ENCODE assay signal across 40 cellular contexts in genomic region chr16:21673469-21673868, GRCh38. TPM values are rescaled to one million over a fixed set of nuclear protein-coding genes. Genes with fewer than 3 reads are reported as not detected.
"Had no signal": no experiment of that assay in that cellular context is flagged by ENCODE, and none has a peak within 500 bp of the region (broad histone marks: within the 10 kb centered on the region; RNA-seq: fewer than 3 reads in every experiment).

No MANE protein-coding gene starts in this region.

- H3K4me3 ChIP-seq: adrenal gland, ascending aorta, body of pancreas, breast epithelium, cardiac muscle cell, colonic mucosa had no signal

- H3K9me3 ChIP-seq: adrenal gland, colonic mucosa had no signal

- H3K27ac ChIP-seq: adrenal gland, ascending aorta, body of pancreas, brain microvascular endothelial cell, breast epithelium, cardiac muscle cell, colonic mucosa had no signal

- H3K27me3 ChIP-seq: adrenal gland, ascending aorta, body of pancreas, brain microvascular endothelial cell, breast epithelium, cardiac muscle cell, colonic mucosa had no signal

- H3K4me1 Mint-ChIP-seq: activated naive CD4-positive, alpha-beta T cell treated with anti-CD3 and anti-CD28 coated beads, Interleukin-2, amount 10 ng/mL, durations not matched to agents 7 days and 5 days; activated naive CD4-positive, alpha-beta T cell treated with anti-CD3 and anti-CD28 coated beads, Interleukin-2, amount 50 U/mL, for 24 hours; activated naive CD8-positive, alpha-beta T cell treated with anti-CD3 and anti-CD28 coated beads for 36 hours; activated naive CD8-positive, alpha-beta T cell treated with anti-CD3 and anti-CD28 coated beads, Interleukin-2, amount 10 ng/mL, durations not matched to agents 7 days and 5 days; activated naive CD8-positive, alpha-beta T cell treated with anti-CD3 and anti-CD28 coated beads, Interleukin-2, amount 50 U/mL, for 24 hours; activated T-helper 17 cell treated with anti-CD3 and anti-CD28 coated beads, Interleukin-2, amount 50 U/mL, for 72 hours; brain; central memory CD8-positive, alpha-beta T cell had no signal

- H3K9me3 Mint-ChIP-seq: activated T-helper 1 cell treated with anti-CD3 and anti-CD28 coated beads, Interleukin-12 subunit alpha, Interleukin-12 subunit beta, Interleukin-2, Interleukin-4 antibody, amounts not matched to agents 30 ng/mL and 10 ng/mL and 1 ng/mL, durations not matched to agents 14 hours and 24 hours and 36 hours; activated T-helper 17 cell treated with anti-CD3 and anti-CD28 coated beads, Interleukin-2, amount 50 U/mL, for 72 hours; central memory CD8-positive, alpha-beta T cell had no signal

- FAIRE-seq: astrocyte, bronchial epithelial cell, colon had no signal

- H3K4me1 ChIP-seq: adrenal gland, ascending aorta, body of pancreas, breast epithelium, colonic mucosa had no signal

- H3K36me3 Mint-ChIP-seq: activated naive CD4-positive, alpha-beta T cell treated with anti-CD3 and anti-CD28 coated beads, Interleukin-2, amount 10 ng/mL, durations not matched to agents 7 days and 5 days; activated naive CD4-positive, alpha-beta T cell treated with anti-CD3 and anti-CD28 coated beads, Interleukin-2, amount 50 U/mL, for 72 hours; activated naive CD8-positive, alpha-beta T cell treated with anti-CD3 and anti-CD28 coated beads for 36 hours; activated naive CD8-positive, alpha-beta T cell treated with anti-CD3 and anti-CD28 coated beads, Interleukin-2, amount 10 ng/mL, durations not matched to agents 7 days and 5 days; brain had no signal

- H3K27ac Mint-ChIP-seq: activated naive CD4-positive, alpha-beta T cell treated with anti-CD3 and anti-CD28 coated beads for 36 hours; activated naive CD4-positive, alpha-beta T cell treated with anti-CD3 and anti-CD28 coated beads, Interleukin-2, amount 10 ng/mL, durations not matched to agents 7 days and 5 days; activated naive CD4-positive, alpha-beta T cell treated with anti-CD3 and anti-CD28 coated beads, Interleukin-2, amount 50 U/mL, for 24 hours; activated naive CD4-positive, alpha-beta T cell treated with anti-CD3 and anti-CD28 coated beads, Interleukin-2, amount 50 U/mL, for 72 hours; activated naive CD8-positive, alpha-beta T cell; activated naive CD8-positive, alpha-beta T cell treated with anti-CD3 and anti-CD28 coated beads for 36 hours; activated naive CD8-positive, alpha-beta T cell treated with anti-CD3 and anti-CD28 coated beads, Interleukin-2, amount 10 ng/mL, durations not matched to agents 7 days and 5 days; activated naive CD8-positive, alpha-beta T cell treated with anti-CD3 and anti-CD28 coated beads, Interleukin-2, amount 50 U/mL, for 24 hours; activated T-cell treated with anti-CD3 and anti-CD28 coated beads, Interleukin-2, amount 50 U/mL, for 72 hours; activated T-helper 1 cell treated with anti-CD3 and anti-CD28 coated beads, Interleukin-12 subunit alpha, Interleukin-12 subunit beta, Interleukin-2, Interleukin-4 antibody, amounts not matched to agents 30 ng/mL and 10 ng/mL and 1 ng/mL, durations not matched to agents 14 hours and 24 hours and 36 hours; activated T-helper 17 cell treated with anti-CD3 and anti-CD28 coated beads, Interleukin-2, amount 50 U/mL, for 72 hours; activated T-helper 2 cell treated with anti-CD3 and anti-CD28 coated beads, Interferon-gamma antibody, Interleukin-2, Interleukin-4, amounts not matched to agents 10 μg/mL and 5 μg/mL and 100 μg/mL, durations not matched to agents 14 hours and 24 hours and 36 hours; brain had no signal

- H3K36me3 ChIP-seq: adrenal gland, ascending aorta, brain microvascular endothelial cell, breast epithelium, cardiac muscle cell, colonic mucosa had no signal

- DNase-seq: activated effector memory CD4-positive, alpha-beta T cell treated with anti-CD3 and anti-CD28 coated beads, Interleukin-2, amount 50 U/mL, for 16 hours; activated effector memory CD4-positive, alpha-beta T cell treated with Interleukin-2 at 50 U/mL for 16 hours; activated gamma-delta T cell; activated gamma-delta T cell treated with Interleukin-2 at 50 U/mL for 16 hours; activated naive CD4-positive, alpha-beta T cell; activated naive CD4-positive, alpha-beta T cell treated with anti-CD3 and anti-CD28 coated beads for 36 hours; activated naive CD4-positive, alpha-beta T cell treated with anti-CD3 and anti-CD28 coated beads, Interleukin-2, amount 10 ng/mL, durations not matched to agents 7 days and 5 days; activated naive CD4-positive, alpha-beta T cell treated with anti-CD3 and anti-CD28 coated beads, Interleukin-2, amount 50 U/mL, for 16 hours; activated naive CD4-positive, alpha-beta T cell treated with Interleukin-2 at 50 U/mL for 16 hours; activated naive CD8-positive, alpha-beta T cell treated with anti-CD3 and anti-CD28 coated beads for 36 hours; activated naive CD8-positive, alpha-beta T cell treated with anti-CD3 and anti-CD28 coated beads, Interleukin-2, amount 10 ng/mL, durations not matched to agents 7 days and 5 days; activated naive CD8-positive, alpha-beta T cell treated with anti-CD3 and anti-CD28 coated beads, Interleukin-2, amount 50 U/mL, for 24 hours; activated T-cell treated with anti-CD3 and anti-CD28 coated beads, Interleukin-2, amount 50 U/mL, for 48 hours; activated T-cell treated with anti-CD3 and anti-CD28 coated beads, Interleukin-2, amount 50 U/mL, for 72 hours; adrenal gland; amniotic stem cell; amygdala; anterior cingulate cortex; aorta; body of pancreas; brain microvascular endothelial cell; caudate nucleus; central memory CD4-positive, alpha-beta T cell; cerebellar nuclear complex; colonic mucosa had no signal

- H3K4me3 Mint-ChIP-seq: activated naive CD4-positive, alpha-beta T cell treated with anti-CD3 and anti-CD28 coated beads for 36 hours; activated naive CD4-positive, alpha-beta T cell treated with anti-CD3 and anti-CD28 coated beads, Interleukin-2, amount 10 ng/mL, durations not matched to agents 7 days and 5 days; activated naive CD4-positive, alpha-beta T cell treated with anti-CD3 and anti-CD28 coated beads, Interleukin-2, amount 50 U/mL, for 24 hours; activated naive CD8-positive, alpha-beta T cell; activated naive CD8-positive, alpha-beta T cell treated with anti-CD3 and anti-CD28 coated beads for 36 hours; activated naive CD8-positive, alpha-beta T cell treated with anti-CD3 and anti-CD28 coated beads, Interleukin-2, amount 10 ng/mL, durations not matched to agents 7 days and 5 days; activated naive CD8-positive, alpha-beta T cell treated with anti-CD3 and anti-CD28 coated beads, Interleukin-2, amount 50 U/mL, for 24 hours; activated T-cell treated with anti-CD3 and anti-CD28 coated beads, Interleukin-2, amount 50 U/mL, for 72 hours; activated T-helper 1 cell treated with anti-CD3 and anti-CD28 coated beads, Interleukin-12 subunit alpha, Interleukin-12 subunit beta, Interleukin-2, Interleukin-4 antibody, amounts not matched to agents 30 ng/mL and 10 ng/mL and 1 ng/mL, durations not matched to agents 14 hours and 24 hours and 36 hours; activated T-helper 17 cell treated with anti-CD3 and anti-CD28 coated beads, Interleukin-2, amount 50 U/mL, for 72 hours; brain; central memory CD8-positive, alpha-beta T cell had no signal

- H3K27me3 Mint-ChIP-seq: activated naive CD4-positive, alpha-beta T cell treated with anti-CD3 and anti-CD28 coated beads, Interleukin-2, amount 50 U/mL, for 24 hours; activated naive CD8-positive, alpha-beta T cell; activated naive CD8-positive, alpha-beta T cell treated with anti-CD3 and anti-CD28 coated beads for 36 hours; activated naive CD8-positive, alpha-beta T cell treated with anti-CD3 and anti-CD28 coated beads, Interleukin-2, amount 50 U/mL, for 24 hours; activated T-helper 17 cell treated with anti-CD3 and anti-CD28 coated beads, Interleukin-2, amount 50 U/mL, for 72 hours; central memory CD8-positive, alpha-beta T cell had no signal

- ATAC-seq: activated naive CD4-positive, alpha-beta T cell treated with anti-CD3 and anti-CD28 coated beads, Interleukin-2, amount 50 U/mL, for 72 hours; activated naive CD8-positive, alpha-beta T cell treated with anti-CD3 and anti-CD28 coated beads, Interleukin-2, amount 50 U/mL, for 24 hours; activated T-cell treated with anti-CD3 and anti-CD28 coated beads, Interleukin-2, amount 50 U/mL, for 72 hours; activated T-helper 17 cell treated with anti-CD3 and anti-CD28 coated beads, Interleukin-2, amount 50 U/mL, for 72 hours; body of pancreas had no signal

RNA-seq across cellular contexts. Expression of gene OTOA, which starts 9.7 kb away (rescaled TPM):
- total RNA-seq: activated naive CD4-positive, alpha-beta T cell treated with anti-CD3 and anti-CD28 coated beads for 36 hours; activated T-helper 1 cell treated with anti-CD3 and anti-CD28 coated beads, Interleukin-12 subunit alpha, Interleukin-12 subunit beta, Interleukin-2, Interleukin-4 antibody, amounts not matched to agents 30 ng/mL and 10 ng/mL and 1 ng/mL, durations not matched to agents 14 hours and 24 hours and 36 hours; activated T-helper 2 cell treated with anti-CD3 and anti-CD28 coated beads, Interferon-gamma antibody, Interleukin-2, Interleukin-4, amounts not matched to agents 10 μg/mL and 5 μg/mL and 100 μg/mL, durations not matched to agents 14 hours and 24 hours and 36 hours; ascending aorta; bronchial epithelial cell; colonic mucosa had no signal
- polyA plus RNA-seq: aorta, cardiac muscle cell had no signal

RNA-seq across cellular contexts. Expression of gene IGSF6, which starts 21.1 kb away (rescaled TPM):
- total RNA-seq: activated naive CD4-positive, alpha-beta T cell treated with anti-CD3 and anti-CD28 coated beads for 36 hours; activated T-helper 1 cell treated with anti-CD3 and anti-CD28 coated beads, Interleukin-12 subunit alpha, Interleukin-12 subunit beta, Interleukin-2, Interleukin-4 antibody, amounts not matched to agents 30 ng/mL and 10 ng/mL and 1 ng/mL, durations not matched to agents 14 hours and 24 hours and 36 hours; activated T-helper 2 cell treated with anti-CD3 and anti-CD28 coated beads, Interferon-gamma antibody, Interleukin-2, Interleukin-4, amounts not matched to agents 10 μg/mL and 5 μg/mL and 100 μg/mL, durations not matched to agents 14 hours and 24 hours and 36 hours; astrocyte; cardiac muscle cell; chondrocyte had no signal
